Comparison of ENCODE assay signal across 22 cellular contexts in the genomic region with DNA sequence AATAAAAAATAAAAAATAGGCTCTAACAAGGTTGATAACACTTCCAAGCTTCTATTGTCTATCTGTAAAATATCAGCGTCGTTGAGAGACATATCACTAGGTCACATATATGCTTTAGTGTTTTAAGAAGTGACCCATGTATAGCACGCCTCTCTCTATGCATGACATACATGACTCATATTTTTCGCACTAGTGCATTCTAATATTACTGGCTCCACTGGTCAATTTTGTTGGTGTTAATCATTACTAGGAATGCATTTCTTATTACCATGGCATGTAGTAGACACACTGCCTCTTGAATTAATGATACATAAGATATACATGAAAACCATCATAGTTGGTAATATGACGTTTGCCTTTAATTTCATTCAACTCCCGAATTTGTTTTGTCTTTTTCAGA.
"Had no signal": no experiment of that assay in that cellular context is flagged by ENCODE, and none has a peak within 500 bp of the region (broad histone marks: within the 10 kb centered on the region; RNA-seq: fewer than 3 reads in every experiment).

No MANE protein-coding gene starts in this region.

- FAIRE-seq: keratinocyte, pancreas had no signal

- ATAC-seq: left colon; left lung; lower lobe of right lung; naive thymus-derived CD8-positive, alpha-beta T cell; pancreas; psoas muscle; right lobe of liver; stimulated activated memory B cell treated with anti-CD40 and anti-IgM and Interleukin-4, amounts not matched to agents 10 μg/mL and 1 μg/mL and 100 μg/mL, for 72 hours; stimulated activated naive CD8-positive, alpha-beta T cell treated with anti-CD3 and anti-CD28 coated beads, Interleukin-15, amount 100 ng/mL, for 72 hours had no signal

- DNase-seq: kidney glomerular epithelial cell; left colon; left lung; lower lobe of right lung; mammary epithelial cell; mesenchymal stem cell; naive thymus-derived CD8-positive, alpha-beta T cell; nucleus accumbens; pancreas; posterior cingulate gyrus; psoas muscle; right lobe of liver; stimulated activated CD4-positive, alpha-beta T cell treated with anti-CD3 and anti-CD28 coated beads, Interleukin-1b, Interleukin-23, amount 100 ng/mL, for 48 hours; stimulated activated CD4-positive, alpha-beta T cell treated with anti-CD3 and anti-CD28 coated beads, Interleukin-2, amount 100 ng/mL, for 48 hours; stimulated activated CD4-positive, alpha-beta T cell treated with anti-CD3 and anti-CD28 coated beads, Interleukin-4, amount 100 ng/mL, for 4 hours; stimulated activated CD8-positive, alpha-beta memory T cell treated with anti-CD3 and anti-CD28 coated beads, Interleukin-4, amount 100 ng/mL, for 48 hours; stimulated activated naive CD4-positive, alpha-beta T cell treated with Interleukin-2 at 50 U/mL for 16 hours; stimulated activated naive CD8-positive, alpha-beta T cell treated with anti-CD3 and anti-CD28 coated beads, Interleukin-15, amount 100 ng/mL, for 72 hours; substantia nigra; uterus had no signal
